Comparison of ENCODE assay signal across 16 cellular contexts in the genomic region with DNA sequence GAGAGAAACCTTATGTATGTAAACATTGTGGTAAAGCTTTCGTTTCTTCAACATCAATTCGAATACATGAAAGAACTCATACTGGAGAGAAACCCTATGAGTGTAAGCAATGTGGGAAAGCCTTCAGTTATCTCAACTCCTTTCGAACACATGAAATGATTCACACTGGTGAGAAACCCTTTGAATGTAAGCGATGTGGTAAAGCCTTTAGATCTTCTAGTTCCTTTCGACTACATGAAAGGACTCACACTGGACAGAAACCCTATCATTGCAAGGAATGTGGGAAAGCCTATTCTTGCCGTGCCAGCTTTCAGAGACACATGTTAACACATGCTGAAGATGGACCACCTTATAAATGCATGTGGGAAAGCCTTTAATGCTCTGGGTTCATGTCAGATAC.
"Had no signal": no experiment of that assay in that cellular context is flagged by ENCODE, and none has a peak within 500 bp of the region (broad histone marks: within the 10 kb centered on the region; RNA-seq: fewer than 3 reads in every experiment).

No MANE protein-coding gene starts in this region.

- ATAC-seq: gastroesophageal sphincter; left ventricle myocardium superior; naive thymus-derived CD8-positive, alpha-beta T cell; right cardiac atrium; stimulated activated memory B cell treated with anti-CD40 and anti-IgM and Interleukin-4, amounts not matched to agents 10 μg/mL and 1 μg/mL and 100 μg/mL, for 72 hours had no signal

- DNase-seq: activated CD4-positive, alpha-beta memory T cell treated with anti-CD3 and anti-CD28 coated beads for 36 hours; activated naive CD8-positive, alpha-beta T cell treated with anti-CD3 and anti-CD28 coated beads, Interleukin-2, amount 10 ng/mL, durations not matched to agents 7 days and 5 days; activated T-cell treated with anti-CD3 and anti-CD28 coated beads, Interleukin-2, amount 50 U/mL, for 48 hours; left ventricle myocardium superior; midbrain; posterior cingulate gyrus; right cardiac atrium; spleen; stimulated activated CD4-positive, alpha-beta T cell treated with anti-CD3 and anti-CD28 coated beads, Interleukin-1b, Interleukin-23, amount 100 ng/mL, for 48 hours; substantia nigra; T1000 had no signal

- H3K4me3 ChIP-seq: gastroesophageal sphincter had no signal

- FAIRE-seq: astrocyte had no signal

- H3K27me3 ChIP-seq: gastroesophageal sphincter, spleen had no signal

- H3K4me1 ChIP-seq: gastroesophageal sphincter, spleen had no signal

- H3K27ac ChIP-seq: gastroesophageal sphincter, spleen, VCaP had no signal
